In genomic region chr7:111138196-111138569, GRCh38 we compare ENCODE assay signal across 8 cellular contexts. TPM values are rescaled to one million over a fixed set of nuclear protein-coding genes. Genes with fewer than 3 reads are reported as not detected.
A peak's percentile ranks its signal among the peaks of the same experiment; 100 is the strongest.
DNase-seq lines count a peak whose midpoint lies in the region; ATAC-seq and TF ChIP-seq lines count a peak whose summit lies in the region.

No MANE protein-coding gene starts in this region.

- H3K36me3 Mint-ChIP-seq in chondrocyte (ENCODE audit: low read depth) (no peaks in the 10 kb centered on the region), osteocyte (ENCODE audit: unreplicated experiment) (no peaks in the 10 kb centered on the region)

- H3K9me3 Mint-ChIP-seq in chondrocyte (ENCODE audit: low read depth) (no peaks in the 10 kb centered on the region), osteocyte (ENCODE audit: unreplicated experiment) (no peaks in the 10 kb centered on the region)

- in situ Hi-C loops in Caki2 (cut with HindIII; ENCODE audit: low pct_unique_long_range_greater_than_20kb, low sequenced_read_pairs) = no loop called here

- TF ChIP-seq CTCF in chondrocyte (IDR thresholded peaks at IDR 0.05) (no peak), osteocyte (IDR thresholded peaks at IDR 0.05) (no peak)

- peak; percentile 94 for ATAC-seq in GM21515 (IDR thresholded peaks at IDR 0.05; ENCODE audit: unreplicated experiment)

- H3K4me3 Mint-ChIP-seq in chondrocyte (ENCODE audit: unreplicated experiment) (no peak overlapping the region), osteocyte (ENCODE audit: unreplicated experiment) (no peak overlapping the region)

- H3K27me3 Mint-ChIP-seq in chondrocyte (ENCODE audit: low read depth) (no peaks in the 10 kb centered on the region), osteocyte (ENCODE audit: unreplicated experiment) (no peaks in the 10 kb centered on the region)

- H3K4me1 Mint-ChIP-seq in chondrocyte (ENCODE audit: low read depth) (peaks cover 31% of the 10 kb centered on the region), osteocyte (ENCODE audit: unreplicated experiment) (peaks cover 31% of the 10 kb centered on the region)

- peak overlapping the region; percentile 70 for H3K27ac Mint-ChIP-seq in chondrocyte (ENCODE audit: unreplicated experiment)
- peak overlapping the region; percentile 84 for H3K27ac Mint-ChIP-seq in osteocyte (ENCODE audit: unreplicated experiment)

- peak; percentile 68 for DNase-seq in Caki2 (ENCODE audit: low read depth)
- DNase-seq in HT1080 (ENCODE audit: low read depth) = peak; percentile 84
- DNase-seq in activated CD4-positive, CD25-positive, alpha-beta regulatory T cell treated with anti-CD3 and anti-CD28 coated beads, Interleukin-2, amount 50 U/mL, for 16 hours (ENCODE audit: low read depth, low spot score) = peak; percentile 5
- DNase-seq in chondrocyte (ENCODE audit: low spot score) = no peak
- DNase-seq in osteocyte (ENCODE audit: extremely low spot score, unreplicated experiment) = no peak
- no peak for DNase-seq in inferior parietal cortex (ENCODE audit: extremely low spot score)
- DNase-seq in GOT3 (lab: John Stamatoyannopoulos, UW) = no peak

RNA-seq across cellular contexts. Expression of gene LRRN3, which starts 47.3 kb away (rescaled TPM):
- total RNA-seq in Caki2 (2014; rRNA removed; shearing (Covaris generic); ENCODE audit: low replicate concordance) = not detected in 2 replicates
- total RNA-seq in HT1080 (2014; rRNA removed; shearing (Covaris generic)) = not detected in 2 replicates
- polyA plus RNA-seq in HT1080 (2015; cell fraction: cytosol; rRNA removed) = not detected in 2 replicates
- polyA plus RNA-seq in HT1080 (2015; cell fraction: nucleus; rRNA removed) = not detected in 2 replicates
- total RNA-seq in chondrocyte = 0.65 to 1.3 TPM (median 0.74 TPM) in 3 replicates
- total RNA-seq in osteocyte = 0.55 and 0.56 TPM in 2 replicates

Comparison
In these comparisons a context has a peak if more than half of its experiments do, and no peak if none do; other contexts are left out.
1. DNase-seq: peak in Caki2 (single experiment), HT1080 (single experiment) and activated CD4-positive, CD25-positive, alpha-beta regulatory T cell treated with anti-CD3 and anti-CD28 coated beads, Interleukin-2, amount 50 U/mL, for 16 hours (single experiment); none in chondrocyte (single experiment), osteocyte (single experiment), inferior parietal cortex (single experiment) and GOT3 (single experiment).